ENCODE assay signal across 1 cellular context in the genomic region with DNA sequence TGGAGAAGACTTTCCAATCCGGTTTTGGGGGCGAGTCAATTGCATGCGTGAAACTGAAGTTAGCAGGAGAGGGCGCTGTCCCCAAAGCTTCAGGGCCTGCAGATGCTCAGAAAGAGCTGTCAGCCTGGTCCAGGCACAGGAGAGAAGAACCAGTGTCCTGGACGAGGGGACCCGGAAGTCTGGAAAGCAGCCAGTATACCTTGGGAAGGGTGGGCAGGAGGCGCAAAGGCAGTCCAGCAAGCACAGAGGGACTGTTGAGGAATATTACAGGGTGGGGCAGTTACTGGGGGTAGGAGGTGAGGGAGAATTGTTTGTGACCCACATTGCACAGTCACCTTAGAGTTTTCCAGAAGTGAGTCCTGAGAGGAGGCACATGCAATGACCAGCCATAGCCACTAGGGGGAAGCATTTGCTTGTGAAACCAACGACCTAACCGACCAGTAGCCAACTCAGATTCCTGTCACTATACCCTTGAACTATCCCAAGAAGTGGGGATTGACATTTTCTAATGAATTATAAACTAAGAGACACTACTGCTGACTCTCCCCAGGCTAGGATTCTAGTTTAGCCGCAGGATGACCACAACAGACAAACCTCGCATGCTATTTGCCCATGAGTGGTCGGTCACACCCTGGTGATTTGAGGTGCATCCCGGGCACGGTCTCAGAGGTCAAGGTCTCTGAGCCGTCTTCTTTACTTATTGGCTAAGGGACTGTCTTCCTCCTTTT.
TF ChIP-seq lines count a peak whose summit lies in the region.

No MANE protein-coding gene starts in this region.

TF ChIP-seq in HepG2, 621 proteins besides CTCF, POLR2A, EP300 and RAD21 (continued from another document and continues in another):
- TF ChIP-seq JUND (CRISPR knock-in tag; IDR thresholded peaks at IDR 0.05) (0 out of 2 replicates have a peak, but pooled peaks have one; percentile 25), MTA1 (CRISPR knock-in tag; IDR thresholded peaks at IDR 0.05; ENCODE audit: borderline replicate concordance) (no peak), MAFG (CRISPR knock-in tag; IDR thresholded peaks at IDR 0.05) (no peak), ATF7-NPFF (CRISPR knock-in tag; IDR thresholded peaks at IDR 0.05; ENCODE audit: low read depth) (no peak), SMC3 (IDR thresholded peaks at IDR 0.05; ENCODE audit: low read length) (peak; percentile 67), KLF11 (CRISPR knock-in tag; IDR thresholded peaks at IDR 0.05) (0 out of 2 replicates have a peak, but pooled peaks have one; percentile 19), ZKSCAN1 (IDR thresholded peaks at IDR 0.05; ENCODE audit: low read length) (no peak), ZKSCAN5 (CRISPR knock-in tag; IDR thresholded peaks at IDR 0.05) (peak; percentile 73; the same call in 1 of the 2 replicates), KLF9 (CRISPR knock-in tag; IDR thresholded peaks at IDR 0.05; ENCODE audit: low read depth) (no peak), SOX6 (IDR thresholded peaks at IDR 0.05) (no peak), SOX6 (CRISPR knock-in tag; IDR thresholded peaks at IDR 0.05) (no peak), RBM22 (optimal IDR thresholded peaks at IDR 0.05; ENCODE audit: low read length) (no peak), SKI (IDR thresholded peaks at IDR 0.05; ENCODE audit: partially characterized antibody) (no peak), ELF3 (CRISPR knock-in tag; IDR thresholded peaks at IDR 0.05) (peak; percentile 46; the same call in 1 of the 2 replicates), ZNF468 (CRISPR knock-in tag; IDR thresholded peaks at IDR 0.05) (no peak), ZFAT (CRISPR knock-in tag; conservative IDR thresholded peaks at IDR 0.05) (no peak), ZNF788 (CRISPR knock-in tag; IDR thresholded peaks at IDR 0.05; ENCODE audit: borderline replicate concordance) (0 out of 2 replicates have a peak, but pooled peaks have one; percentile 42), ZNF224 (CRISPR knock-in tag; IDR thresholded peaks at IDR 0.05) (no peak), PCBP2 (optimal IDR thresholded peaks at IDR 0.05; ENCODE audit: low read depth, low read length, poor library complexity, severe bottlenecking) (no peak), RCOR2 (CRISPR knock-in tag; IDR thresholded peaks at IDR 0.05) (0 out of 2 replicates have a peak, but pooled peaks have one; percentile 22), KDM3A (CRISPR knock-in tag; IDR thresholded peaks at IDR 0.05; ENCODE audit: low read depth) (0 out of 2 replicates have a peak, but pooled peaks have one; percentile 11), ZBTB21 (CRISPR knock-in tag; IDR thresholded peaks at IDR 0.05) (no peak), ZIK1 (CRISPR knock-in tag; IDR thresholded peaks at IDR 0.05; ENCODE audit: borderline replicate concordance, low read depth) (no peak), ZNF34 (CRISPR knock-in tag; IDR thresholded peaks at IDR 0.05; ENCODE audit: borderline replicate concordance) (no peak), RXRB (CRISPR knock-in tag; IDR thresholded peaks at IDR 0.05; ENCODE audit: borderline replicate concordance) (0 out of 2 replicates have a peak, but pooled peaks have one; percentile 25), ZFX (CRISPR knock-in tag; IDR thresholded peaks at IDR 0.05; ENCODE audit: low read depth) (0 out of 2 replicates have a peak, but pooled peaks have one; percentile 28), HDAC1 (CRISPR knock-in tag; IDR thresholded peaks at IDR 0.05) (0 out of 2 replicates have a peak, but pooled peaks have one; percentile 23), ZNF562 (CRISPR knock-in tag; IDR thresholded peaks at IDR 0.05; ENCODE audit: borderline replicate concordance) (no peak), SALL2 (CRISPR knock-in tag; IDR thresholded peaks at IDR 0.05) (0 out of 2 replicates have a peak, but pooled peaks have one; percentile 11), MBD4 (IDR thresholded peaks at IDR 0.05; ENCODE audit: borderline replicate concordance, low read length) (no peak), IKZF4 (CRISPR knock-in tag; IDR thresholded peaks at IDR 0.05; ENCODE audit: borderline replicate concordance, low read depth, not compliant biosample characterization) (no peak), ZNF781 (CRISPR knock-in tag; IDR thresholded peaks at IDR 0.05; ENCODE audit: borderline replicate concordance, not compliant biosample characterization) (no peak), RBFOX2 (IDR thresholded peaks at IDR 0.05; ENCODE audit: low read depth, low read length) (no peak), NPAS2 (CRISPR knock-in tag; IDR thresholded peaks at IDR 0.05; ENCODE audit: borderline replicate concordance) (no peak), ZNF44 (CRISPR knock-in tag; IDR thresholded peaks at IDR 0.05) (no peak), ZMAT3 (CRISPR knock-in tag; conservative IDR thresholded peaks at IDR 0.05) (0 out of 2 replicates have a peak, but pooled peaks have one; percentile 54), RFX3 (CRISPR knock-in tag; IDR thresholded peaks at IDR 0.05) (no peak), ZNF563 (CRISPR knock-in tag; IDR thresholded peaks at IDR 0.05) (no peak), ZBTB42 (CRISPR knock-in tag; IDR thresholded peaks at IDR 0.05) (no peak), ZNF501 (CRISPR knock-in tag; IDR thresholded peaks at IDR 0.05) (0 out of 2 replicates have a peak, but pooled peaks have one; percentile 28), AGO2 (optimal IDR thresholded peaks at IDR 0.05; ENCODE audit: low read depth, low read length) (no peak), NRL (CRISPR knock-in tag; IDR thresholded peaks at IDR 0.05; ENCODE audit: borderline replicate concordance) (peak; percentile 14; the same call in 1 of the 2 replicates)
- TF ChIP-seq, protein P1, sequence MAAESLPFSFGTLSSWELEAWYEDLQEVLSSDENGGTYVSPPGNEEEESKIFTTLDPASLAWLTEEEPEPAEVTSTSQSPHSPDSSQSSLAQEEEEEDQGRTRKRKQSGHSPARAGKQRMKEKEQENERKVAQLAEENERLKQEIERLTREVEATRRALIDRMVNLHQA (CRISPR knock-in tag; IDR thresholded peaks at IDR 0.05) = no peak
- TF ChIP-seq, protein P2, sequence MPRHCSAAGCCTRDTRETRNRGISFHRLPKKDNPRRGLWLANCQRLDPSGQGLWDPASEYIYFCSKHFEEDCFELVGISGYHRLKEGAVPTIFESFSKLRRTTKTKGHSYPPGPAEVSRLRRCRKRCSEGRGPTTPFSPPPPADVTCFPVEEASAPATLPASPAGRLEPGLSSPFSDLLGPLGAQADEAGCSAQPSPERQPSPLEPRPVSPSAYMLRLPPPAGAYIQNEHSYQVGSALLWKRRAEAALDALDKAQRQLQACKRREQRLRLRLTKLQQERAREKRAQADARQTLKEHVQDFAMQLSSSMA (CRISPR knock-in tag; IDR thresholded peaks at IDR 0.05) = no peak
- TF ChIP-seq, protein P3, sequence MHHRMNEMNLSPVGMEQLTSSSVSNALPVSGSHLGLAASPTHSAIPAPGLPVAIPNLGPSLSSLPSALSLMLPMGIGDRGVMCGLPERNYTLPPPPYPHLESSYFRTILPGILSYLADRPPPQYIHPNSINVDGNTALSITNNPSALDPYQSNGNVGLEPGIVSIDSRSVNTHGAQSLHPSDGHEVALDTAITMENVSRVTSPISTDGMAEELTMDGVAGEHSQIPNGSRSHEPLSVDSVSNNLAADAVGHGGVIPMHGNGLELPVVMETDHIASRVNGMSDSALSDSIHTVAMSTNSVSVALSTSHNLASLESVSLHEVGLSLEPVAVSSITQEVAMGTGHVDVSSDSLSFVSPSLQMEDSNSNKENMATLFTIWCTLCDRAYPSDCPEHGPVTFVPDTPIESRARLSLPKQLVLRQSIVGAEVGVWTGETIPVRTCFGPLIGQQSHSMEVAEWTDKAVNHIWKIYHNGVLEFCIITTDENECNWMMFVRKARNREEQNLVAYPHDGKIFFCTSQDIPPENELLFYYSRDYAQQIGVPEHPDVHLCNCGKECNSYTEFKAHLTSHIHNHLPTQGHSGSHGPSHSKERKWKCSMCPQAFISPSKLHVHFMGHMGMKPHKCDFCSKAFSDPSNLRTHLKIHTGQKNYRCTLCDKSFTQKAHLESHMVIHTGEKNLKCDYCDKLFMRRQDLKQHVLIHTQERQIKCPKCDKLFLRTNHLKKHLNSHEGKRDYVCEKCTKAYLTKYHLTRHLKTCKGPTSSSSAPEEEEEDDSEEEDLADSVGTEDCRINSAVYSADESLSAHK (CRISPR knock-in tag; IDR thresholded peaks at IDR 0.05; ENCODE audit: borderline replicate concordance) = no peak
- TF ChIP-seq, protein P4, sequence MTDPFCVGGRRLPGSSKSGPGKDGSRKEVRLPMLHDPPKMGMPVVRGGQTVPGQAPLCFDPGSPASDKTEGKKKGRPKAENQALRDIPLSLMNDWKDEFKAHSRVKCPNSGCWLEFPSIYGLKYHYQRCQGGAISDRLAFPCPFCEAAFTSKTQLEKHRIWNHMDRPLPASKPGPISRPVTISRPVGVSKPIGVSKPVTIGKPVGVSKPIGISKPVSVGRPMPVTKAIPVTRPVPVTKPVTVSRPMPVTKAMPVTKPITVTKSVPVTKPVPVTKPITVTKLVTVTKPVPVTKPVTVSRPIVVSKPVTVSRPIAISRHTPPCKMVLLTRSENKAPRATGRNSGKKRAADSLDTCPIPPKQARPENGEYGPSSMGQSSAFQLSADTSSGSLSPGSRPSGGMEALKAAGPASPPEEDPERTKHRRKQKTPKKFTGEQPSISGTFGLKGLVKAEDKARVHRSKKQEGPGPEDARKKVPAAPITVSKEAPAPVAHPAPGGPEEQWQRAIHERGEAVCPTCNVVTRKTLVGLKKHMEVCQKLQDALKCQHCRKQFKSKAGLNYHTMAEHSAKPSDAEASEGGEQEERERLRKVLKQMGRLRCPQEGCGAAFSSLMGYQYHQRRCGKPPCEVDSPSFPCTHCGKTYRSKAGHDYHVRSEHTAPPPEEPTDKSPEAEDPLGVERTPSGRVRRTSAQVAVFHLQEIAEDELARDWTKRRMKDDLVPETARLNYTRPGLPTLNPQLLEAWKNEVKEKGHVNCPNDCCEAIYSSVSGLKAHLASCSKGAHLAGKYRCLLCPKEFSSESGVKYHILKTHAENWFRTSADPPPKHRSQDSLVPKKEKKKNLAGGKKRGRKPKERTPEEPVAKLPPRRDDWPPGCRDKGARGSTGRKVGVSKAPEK (CRISPR knock-in tag; IDR thresholded peaks at IDR 0.05; ENCODE audit: borderline replicate concordance) = no peak
- TF ChIP-seq, protein P5, sequence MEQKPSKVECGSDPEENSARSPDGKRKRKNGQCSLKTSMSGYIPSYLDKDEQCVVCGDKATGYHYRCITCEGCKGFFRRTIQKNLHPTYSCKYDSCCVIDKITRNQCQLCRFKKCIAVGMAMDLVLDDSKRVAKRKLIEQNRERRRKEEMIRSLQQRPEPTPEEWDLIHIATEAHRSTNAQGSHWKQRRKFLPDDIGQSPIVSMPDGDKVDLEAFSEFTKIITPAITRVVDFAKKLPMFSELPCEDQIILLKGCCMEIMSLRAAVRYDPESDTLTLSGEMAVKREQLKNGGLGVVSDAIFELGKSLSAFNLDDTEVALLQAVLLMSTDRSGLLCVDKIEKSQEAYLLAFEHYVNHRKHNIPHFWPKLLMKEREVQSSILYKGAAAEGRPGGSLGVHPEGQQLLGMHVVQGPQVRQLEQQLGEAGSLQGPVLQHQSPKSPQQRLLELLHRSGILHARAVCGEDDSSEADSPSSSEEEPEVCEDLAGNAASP (CRISPR knock-in tag; IDR thresholded peaks at IDR 0.05; ENCODE audit: borderline replicate concordance) = no peak
- TF ChIP-seq, protein P6, sequence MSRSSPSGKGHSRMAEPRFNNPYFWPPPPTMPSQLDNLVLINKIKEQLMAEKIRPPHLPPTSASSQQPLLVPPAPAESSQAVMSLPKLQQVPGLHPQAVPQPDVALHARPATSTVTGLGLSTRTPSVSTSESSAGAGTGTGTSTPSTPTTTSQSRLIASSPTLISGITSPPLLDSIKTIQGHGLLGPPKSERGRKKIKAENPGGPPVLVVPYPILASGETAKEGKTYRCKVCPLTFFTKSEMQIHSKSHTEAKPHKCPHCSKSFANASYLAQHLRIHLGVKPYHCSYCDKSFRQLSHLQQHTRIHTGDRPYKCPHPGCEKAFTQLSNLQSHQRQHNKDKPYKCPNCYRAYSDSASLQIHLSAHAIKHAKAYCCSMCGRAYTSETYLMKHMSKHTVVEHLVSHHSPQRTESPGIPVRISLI (CRISPR knock-in tag; IDR thresholded peaks at IDR 0.05; ENCODE audit: borderline replicate concordance) = no peak
- TF ChIP-seq, protein P7, sequence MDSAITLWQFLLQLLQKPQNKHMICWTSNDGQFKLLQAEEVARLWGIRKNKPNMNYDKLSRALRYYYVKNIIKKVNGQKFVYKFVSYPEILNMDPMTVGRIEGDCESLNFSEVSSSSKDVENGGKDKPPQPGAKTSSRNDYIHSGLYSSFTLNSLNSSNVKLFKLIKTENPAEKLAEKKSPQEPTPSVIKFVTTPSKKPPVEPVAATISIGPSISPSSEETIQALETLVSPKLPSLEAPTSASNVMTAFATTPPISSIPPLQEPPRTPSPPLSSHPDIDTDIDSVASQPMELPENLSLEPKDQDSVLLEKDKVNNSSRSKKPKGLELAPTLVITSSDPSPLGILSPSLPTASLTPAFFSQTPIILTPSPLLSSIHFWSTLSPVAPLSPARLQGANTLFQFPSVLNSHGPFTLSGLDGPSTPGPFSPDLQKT (CRISPR knock-in tag; IDR thresholded peaks at IDR 0.05; ENCODE audit: borderline replicate concordance) = no peak
- TF ChIP-seq, protein P8, sequence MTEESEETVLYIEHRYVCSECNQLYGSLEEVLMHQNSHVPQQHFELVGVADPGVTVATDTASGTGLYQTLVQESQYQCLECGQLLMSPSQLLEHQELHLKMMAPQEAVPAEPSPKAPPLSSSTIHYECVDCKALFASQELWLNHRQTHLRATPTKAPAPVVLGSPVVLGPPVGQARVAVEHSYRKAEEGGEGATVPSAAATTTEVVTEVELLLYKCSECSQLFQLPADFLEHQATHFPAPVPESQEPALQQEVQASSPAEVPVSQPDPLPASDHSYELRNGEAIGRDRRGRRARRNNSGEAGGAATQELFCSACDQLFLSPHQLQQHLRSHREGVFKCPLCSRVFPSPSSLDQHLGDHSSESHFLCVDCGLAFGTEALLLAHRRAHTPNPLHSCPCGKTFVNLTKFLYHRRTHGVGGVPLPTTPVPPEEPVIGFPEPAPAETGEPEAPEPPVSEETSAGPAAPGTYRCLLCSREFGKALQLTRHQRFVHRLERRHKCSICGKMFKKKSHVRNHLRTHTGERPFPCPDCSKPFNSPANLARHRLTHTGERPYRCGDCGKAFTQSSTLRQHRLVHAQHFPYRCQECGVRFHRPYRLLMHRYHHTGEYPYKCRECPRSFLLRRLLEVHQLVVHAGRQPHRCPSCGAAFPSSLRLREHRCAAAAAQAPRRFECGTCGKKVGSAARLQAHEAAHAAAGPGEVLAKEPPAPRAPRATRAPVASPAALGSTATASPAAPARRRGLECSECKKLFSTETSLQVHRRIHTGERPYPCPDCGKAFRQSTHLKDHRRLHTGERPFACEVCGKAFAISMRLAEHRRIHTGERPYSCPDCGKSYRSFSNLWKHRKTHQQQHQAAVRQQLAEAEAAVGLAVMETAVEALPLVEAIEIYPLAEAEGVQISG (CRISPR knock-in tag; IDR thresholded peaks at IDR 0.05) = peak; percentile 49; the same call in 1 of the 2 replicates
- TF ChIP-seq, protein P9, sequence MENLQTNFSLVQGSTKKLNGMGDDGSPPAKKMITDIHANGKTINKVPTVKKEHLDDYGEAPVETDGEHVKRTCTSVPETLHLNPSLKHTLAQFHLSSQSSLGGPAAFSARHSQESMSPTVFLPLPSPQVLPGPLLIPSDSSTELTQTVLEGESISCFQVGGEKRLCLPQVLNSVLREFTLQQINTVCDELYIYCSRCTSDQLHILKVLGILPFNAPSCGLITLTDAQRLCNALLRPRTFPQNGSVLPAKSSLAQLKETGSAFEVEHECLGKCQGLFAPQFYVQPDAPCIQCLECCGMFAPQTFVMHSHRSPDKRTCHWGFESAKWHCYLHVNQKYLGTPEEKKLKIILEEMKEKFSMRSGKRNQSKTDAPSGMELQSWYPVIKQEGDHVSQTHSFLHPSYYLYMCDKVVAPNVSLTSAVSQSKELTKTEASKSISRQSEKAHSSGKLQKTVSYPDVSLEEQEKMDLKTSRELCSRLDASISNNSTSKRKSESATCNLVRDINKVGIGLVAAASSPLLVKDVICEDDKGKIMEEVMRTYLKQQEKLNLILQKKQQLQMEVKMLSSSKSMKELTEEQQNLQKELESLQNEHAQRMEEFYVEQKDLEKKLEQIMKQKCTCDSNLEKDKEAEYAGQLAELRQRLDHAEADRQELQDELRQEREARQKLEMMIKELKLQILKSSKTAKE (CRISPR knock-in tag; IDR thresholded peaks at IDR 0.05; ENCODE audit: borderline replicate concordance) = no peak
